23 cellular contexts compared by ENCODE assay signal in the genomic region with DNA sequence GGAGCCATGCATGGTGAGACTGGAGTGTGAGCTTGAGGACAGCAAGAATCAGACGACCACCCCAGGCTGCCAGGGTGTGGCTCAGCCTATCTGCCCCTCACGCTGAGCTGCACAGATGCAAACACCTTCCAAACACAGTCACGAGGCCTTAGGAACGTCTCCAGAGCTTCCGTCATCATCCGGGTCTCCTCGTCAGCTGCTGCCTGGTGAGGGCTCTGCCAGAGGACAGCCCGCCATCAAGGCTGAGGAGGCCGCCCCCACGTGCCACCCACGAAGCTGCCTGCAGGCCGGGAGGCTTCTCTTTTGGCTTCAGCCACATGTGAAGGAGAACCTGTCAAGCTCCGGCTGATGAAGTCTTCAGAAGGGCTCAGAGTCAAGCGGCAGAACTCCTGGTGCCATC. TPM values are rescaled to one million over a fixed set of nuclear protein-coding genes. Genes with fewer than 3 reads are reported as not detected.
DNase-seq lines count a peak whose midpoint lies in the region; ATAC-seq and TF ChIP-seq lines count a peak whose summit lies in the region.
"Had no signal": no experiment of that assay in that cellular context is flagged by ENCODE, and none has a peak within 500 bp of the region (broad histone marks: within the 10 kb centered on the region; RNA-seq: fewer than 3 reads in every experiment).

No MANE protein-coding gene starts in this region.

- no peaks in the 10 kb centered on the region for H3K9me3 Mint-ChIP-seq in MCF 10A (ENCODE audit: unreplicated experiment)
- H3K9me3 Mint-ChIP-seq in nephron progenitor cell: peaks cover 49% of the 10 kb centered on the region
- H3K9me3 Mint-ChIP-seq: HFFc6 had no signal

- peaks cover 50% of the 10 kb centered on the region for H3K36me3 ChIP-seq in BLaER1
- H3K36me3 ChIP-seq in HEK293 (ENCODE audit: control insufficient read depth in 2 of 2, insufficient read depth in 1 of 2, low read length in 2 of 2): peaks cover 0 to 36% of the 10 kb centered on the region in 2 experiments
- H3K36me3 ChIP-seq in right lobe of liver: peaks cover 0 to 17% (median 10%) of the 10 kb centered on the region in 4 donors

- no TSS peak for BruUV-seq in MCF 10A (replicated peaks; lab: Mats Ljungman, UMichigan)

- no peak overlapping the region for H3K4me2 ChIP-seq in BLaER1

- peak in 2 of 3 donors; percentile 10 to 42 for DNase-seq in right lobe of liver
- peak; percentile 63 for DNase-seq in posterior vena cava (ENCODE audit: low spot score)
- DNase-seq in hepatic stellate cell (ENCODE audit: low spot score): no peak
- no peak for DNase-seq in MCF 10A (ENCODE audit: unreplicated experiment)
- no peak for DNase-seq in nephron progenitor cell
- DNase-seq in foreskin melanocyte: no peak
- DNase-seq: 8988T; C1 segment of cervical spinal cord; CD4-positive, CD25-positive, alpha-beta regulatory T cell; CD8-positive, alpha-beta memory T cell; COR-L47; DMS 273 treated with DMSO at 0.1 percent for 48 hours; DMS53; DND-41; EL; GM23248; HCEC 1CT; HFFc6 had no signal

- no peak for TF ChIP-seq CTCF in HEK293 (tag by site-specific recombination; IDR thresholded peaks at IDR 0.05)
- no peak for TF ChIP-seq CTCF in right lobe of liver (IDR thresholded peaks at IDR 0.05)
- no peak for TF ChIP-seq CTCF in MCF 10A (IDR thresholded peaks at IDR 0.05; ENCODE audit: unreplicated experiment)
- no peak for TF ChIP-seq CTCF in nephron progenitor cell (IDR thresholded peaks at IDR 0.05)

- H4K20me1 ChIP-seq in BLaER1: peaks cover 9% of the 10 kb centered on the region; the same call in 1 of the 2 replicates

- no CpG with 5 or more reads among the region's 14 CpGs for WGBS in right lobe of liver (ENCODE audit: insufficient coverage, low coverage, low lambda C conversion rate, missing lambda C conversion rate)

- H3K4me1 Mint-ChIP-seq in MCF 10A (ENCODE audit: insufficient read depth, unreplicated experiment): no peaks in the 10 kb centered on the region
- no peaks in the 10 kb centered on the region for H3K4me1 Mint-ChIP-seq in nephron progenitor cell
- H3K4me1 Mint-ChIP-seq: B cell; CD4-positive, CD25-positive, alpha-beta regulatory T cell; CD8-positive, alpha-beta memory T cell had no signal

- ATAC-seq in right lobe of liver: no peak
- ATAC-seq: GM12878 had no signal

- intact Hi-C loops in right lobe of liver (cut with DNase I) (no loop called here), posterior vena cava (cut with DNase I) (no loop called here), MCF 10A (cut with micrococcal nuclease) (no loop called here)

- CTCF ChIA-PET in HEK293 (lab: Yijun Ruan, JAX) (no interaction called here), MCF 10A (lab: Yijun Ruan, JAX) (no interaction called here)

- H3K9me3 ChIP-seq in BLaER1 (peaks cover 16% of the 10 kb centered on the region), HEK293 (ENCODE audit: control insufficient read depth, insufficient read depth, low read depth, low read length) (no peaks in the 10 kb centered on the region), right lobe of liver (no peaks in the 10 kb centered on the region)

- H3K27ac ChIP-seq in BLaER1 (no peak overlapping the region), HEK293 (ENCODE audit: extremely low read depth, low read depth, low read length) (no peak overlapping the region), right lobe of liver (no peak overlapping the region)
- H3K27ac ChIP-seq: GM23248 had no signal

- no peak for TF ChIP-seq POLR2A in right lobe of liver (IDR thresholded peaks at IDR 0.05)

- H3K27me3 Mint-ChIP-seq in MCF 10A (ENCODE audit: insufficient read depth, unreplicated experiment): no peaks in the 10 kb centered on the region
- H3K27me3 Mint-ChIP-seq in nephron progenitor cell (ENCODE audit: low read depth, poor library complexity): no peaks in the 10 kb centered on the region
- H3K27me3 Mint-ChIP-seq: B cell; CD4-positive, CD25-positive, alpha-beta regulatory T cell; CD8-positive, alpha-beta memory T cell; IgD-negative memory B cell had no signal

- H3K9ac ChIP-seq in BLaER1: 0 out of 2 replicates have a peak overlapping the region, but pooled peaks have one; percentile 4
- H3K9ac ChIP-seq: GM23248 had no signal

- H3K27me3 ChIP-seq in BLaER1 (no peaks in the 10 kb centered on the region), right lobe of liver (no peaks in the 10 kb centered on the region)

- POLR2A ChIA-PET in HEK293 (lab: Yijun Ruan, JAX) (no interaction called here), MCF 10A (lab: Yijun Ruan, JAX) (no interaction called here)

- H3K4me3 ChIP-seq in BLaER1: no peak overlapping the region
- H3K4me3 ChIP-seq in HEK293 (ENCODE audit: low read depth, low read length): no peak overlapping the region
- H3K4me3 ChIP-seq in right lobe of liver: no peak overlapping the region
- H3K4me3 ChIP-seq: GM12878, GM23248 had no signal

- H3K27ac Mint-ChIP-seq in MCF 10A (ENCODE audit: low read depth, unreplicated experiment) (no peak overlapping the region), nephron progenitor cell (no peak overlapping the region)
- H3K27ac Mint-ChIP-seq: B cell; CD4-positive, CD25-positive, alpha-beta regulatory T cell; HFFc6 had no signal

- H3K4me1 ChIP-seq in BLaER1 (no peaks in the 10 kb centered on the region), HEK293 (ENCODE audit: control insufficient read depth, insufficient read depth, low read length) (no peaks in the 10 kb centered on the region), right lobe of liver (no peaks in the 10 kb centered on the region)

- peaks cover 40% of the 10 kb centered on the region for H3K36me3 Mint-ChIP-seq in MCF 10A (ENCODE audit: insufficient read depth, unreplicated experiment)
- peaks cover 67% of the 10 kb centered on the region for H3K36me3 Mint-ChIP-seq in nephron progenitor cell (ENCODE audit: low read depth)

- H3K4me3 Mint-ChIP-seq in MCF 10A (ENCODE audit: unreplicated experiment) (no peak overlapping the region), nephron progenitor cell (no peak overlapping the region)
- H3K4me3 Mint-ChIP-seq: B cell; CD4-positive, CD25-positive, alpha-beta regulatory T cell; HFFc6; IgD-negative memory B cell had no signal

TF ChIP-seq in HEK293, 187 proteins besides CTCF, POLR2A, EP300 and RAD21:
- TF ChIP-seq HOXC10 (CRISPR knock-in tag; IDR thresholded peaks at IDR 0.05) (no peak), ZFHX2 (tag by site-specific recombination; conservative IDR thresholded peaks at IDR 0.05) (peak; percentile 52; the same call in 1 of the 2 replicates), EGR2 (tag by site-specific recombination; IDR thresholded peaks at IDR 0.05; ENCODE audit: low read depth) (peak; percentile 52; the same call in 1 of the 2 replicates)

RNA-seq across cellular contexts. Expression of gene DDX51, which starts 13.4 kb away (rescaled TPM):
- 1 to 10 TPM; 4.2 to 9.0 (median 5.2) TPM for total RNA-seq in right lobe of liver
- total RNA-seq in posterior vena cava: 10 to 100 TPM in 1 of 2 donors, 1 to 10 TPM in 1; 9.7 to 10.2 TPM
- 18.3 and 24.0 TPM in 2 replicates for total RNA-seq in MCF 10A (2022)

RNA-seq across cellular contexts. Expression of gene NOC4L, which starts 13.6 kb away (rescaled TPM):
- total RNA-seq in right lobe of liver: 1 to 10 TPM; 7.4 to 9.7 (median 8.3) TPM
- total RNA-seq in posterior vena cava: 10 to 100 TPM; 11.2 to 13.6 TPM
- 24.2 and 32.0 TPM in 2 replicates for total RNA-seq in MCF 10A (2022)

Comparison
In these comparisons a context has a peak if more than half of its experiments do, and no peak if none do; other contexts are left out.
1. DNase-seq: peak in right lobe of liver (2 of 3) and posterior vena cava (single experiment); none in hepatic stellate cell (single experiment), MCF 10A (single experiment), nephron progenitor cell (single experiment) and foreskin melanocyte (single experiment).